In the genomic region with DNA sequence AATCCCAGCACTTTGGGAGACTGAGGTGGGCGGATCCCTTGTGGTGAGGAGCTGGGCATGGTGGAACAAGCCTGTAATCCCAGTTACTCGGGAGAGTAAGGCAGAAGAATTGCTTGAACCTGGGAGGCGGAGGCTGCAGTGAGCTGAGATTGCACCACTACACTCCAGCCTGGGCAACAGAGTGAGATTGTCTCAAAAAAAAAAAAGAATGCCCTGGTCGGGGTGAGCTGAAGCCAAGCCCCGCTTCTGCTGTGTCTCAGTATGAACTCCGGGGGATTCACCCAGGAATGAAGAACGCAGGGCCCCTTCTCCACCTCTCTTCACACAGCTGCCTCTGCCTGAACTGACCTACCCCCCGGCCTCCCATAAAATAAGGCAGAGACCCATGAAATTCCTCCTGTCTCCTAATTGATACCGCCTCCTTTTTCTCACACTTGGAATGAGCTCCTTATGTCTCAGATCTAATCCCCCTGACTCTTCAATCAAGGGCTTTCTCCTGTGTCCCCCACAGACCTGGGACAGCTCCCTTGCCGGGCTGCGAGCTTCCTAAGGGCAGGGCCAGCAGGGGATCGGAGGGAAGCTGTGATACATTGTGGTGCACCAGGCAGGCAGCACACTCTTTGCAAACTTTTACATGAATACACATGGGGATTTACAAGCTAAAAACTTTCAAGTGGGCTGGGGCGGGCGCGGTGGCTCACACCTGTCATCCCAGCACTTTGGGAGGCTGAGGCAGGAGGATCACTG, we compare ENCODE assay signal across 13 cellular contexts. TPM values are rescaled to one million over a fixed set of nuclear protein-coding genes. Genes with fewer than 3 reads are reported as not detected.
DNase-seq lines count a peak whose midpoint lies in the region; ATAC-seq and TF ChIP-seq lines count a peak whose summit lies in the region.
"Had no signal": no experiment of that assay in that cellular context is flagged by ENCODE, and none has a peak within 500 bp of the region (broad histone marks: within the 10 kb centered on the region; RNA-seq: fewer than 3 reads in every experiment).

No MANE protein-coding gene starts in this region.

- peaks cover 19% of the 10 kb centered on the region for H3K4me1 Mint-ChIP-seq in activated CD4-positive, alpha-beta T cell treated with anti-CD3 and anti-CD28 coated beads, Interleukin-2, amount 10 ng/mL, durations not matched to agents 7 days and 5 days

- peaks cover 4% of the 10 kb centered on the region for H3K4me1 ChIP-seq in suprapubic skin
- H3K4me1 ChIP-seq: tibial artery had no signal

- H3K27me3 ChIP-seq in kidney epithelial cell (ENCODE audit: control insufficient read depth, insufficient read depth, low read length) (no peaks in the 10 kb centered on the region), suprapubic skin (no peaks in the 10 kb centered on the region)

- peak overlapping the region; percentile 41 for H3K27ac ChIP-seq in suprapubic skin
- H3K27ac ChIP-seq: dorsolateral prefrontal cortex, tibial artery had no signal

- H3K9me3 ChIP-seq in suprapubic skin = no peaks in the 10 kb centered on the region

- H3K4me3 ChIP-seq in astrocyte of the spinal cord (ENCODE audit: low read depth, low read length) = no peak overlapping the region
- no peak overlapping the region for H3K4me3 ChIP-seq in kidney epithelial cell (ENCODE audit: low read depth, low read length)
- H3K4me3 ChIP-seq in suprapubic skin = no peak overlapping the region
- H3K4me3 ChIP-seq: dorsolateral prefrontal cortex, lung, tibial artery had no signal

- ATAC-seq in HG03280 (IDR thresholded peaks at IDR 0.05; ENCODE audit: unreplicated experiment) = no peak
- no peak for ATAC-seq in GM21619 (IDR thresholded peaks at IDR 0.05; ENCODE audit: unreplicated experiment)
- no peak for ATAC-seq in GM19351 (IDR thresholded peaks at IDR 0.05; ENCODE audit: unreplicated experiment)

- H3K36me3 ChIP-seq in kidney epithelial cell (ENCODE audit: control insufficient read depth, insufficient read depth, low read length) (no peaks in the 10 kb centered on the region), suprapubic skin (no peaks in the 10 kb centered on the region)
- H3K36me3 ChIP-seq: tibial artery had no signal

- in situ Hi-C loops in astrocyte of the spinal cord (cut with HindIII; ENCODE audit: low sequenced_read_pairs) = no loop called here

- no peaks in the 10 kb centered on the region for H3K36me3 Mint-ChIP-seq in activated CD4-positive, alpha-beta T cell treated with anti-CD3 and anti-CD28 coated beads, Interleukin-2, amount 10 ng/mL, durations not matched to agents 7 days and 5 days (ENCODE audit: low read depth)

- POLR2A ChIA-PET in activated CD4-positive, alpha-beta T cell treated with anti-CD3 and anti-CD28 coated beads, Interleukin-2, amount 10 ng/mL, durations not matched to agents 7 days and 5 days (lab: Charles Lee) = no interaction called here

- H3K27ac Mint-ChIP-seq in activated CD4-positive, alpha-beta T cell treated with anti-CD3 and anti-CD28 coated beads, Interleukin-2, amount 10 ng/mL, durations not matched to agents 7 days and 5 days = peak overlapping the region; percentile 73
- H3K27ac Mint-ChIP-seq: activated CD4-positive, alpha-beta memory T cell treated with anti-CD3 and anti-CD28 coated beads, Interleukin-2, amount 10 ng/mL, durations not matched to agents 7 days and 5 days had no signal

- CTCF ChIA-PET in activated CD4-positive, alpha-beta T cell treated with anti-CD3 and anti-CD28 coated beads, Interleukin-2, amount 10 ng/mL, durations not matched to agents 7 days and 5 days (lab: Charles Lee) = interaction anchor here (0.6 to 2.9 kb wide), 4 partner anchors 12 to 1744 kb away, joined by 3 to 8 read pairs (median 3); no protein-coding TSS in a partner anchor

- DNase-seq in activated CD4-positive, alpha-beta T cell treated with anti-CD3 and anti-CD28 coated beads, Interleukin-2, amount 10 ng/mL, durations not matched to agents 7 days and 5 days = no peak
- DNase-seq in activated CD4-positive, alpha-beta T cell treated with anti-CD3 and anti-CD28 coated beads, Interleukin-2, amount 50 U/mL, for 1 hour = no peak
- DNase-seq in astrocyte of the spinal cord (ENCODE audit: low read depth, low spot score) (peak; percentile 5), kidney epithelial cell (ENCODE audit: low read depth) (peak; percentile 29), suprapubic skin (ENCODE audit: low spot score in 2 of 2) (no peak)
- DNase-seq: activated CD4-positive, alpha-beta memory T cell treated with anti-CD3 and anti-CD28 coated beads, Interleukin-2, amount 10 ng/mL, durations not matched to agents 7 days and 5 days; activated naive CD4-positive, alpha-beta T cell treated with Interleukin-2 at 50 U/mL for 16 hours; dorsolateral prefrontal cortex; tibial artery had no signal

- no peak for TF ChIP-seq CTCF in astrocyte of the spinal cord (IDR thresholded peaks at IDR 0.05; ENCODE audit: low read depth, low read length)
- no peak for TF ChIP-seq CTCF in kidney epithelial cell (IDR thresholded peaks at IDR 0.05; ENCODE audit: insufficient read depth, low read length, poor library complexity, severe bottlenecking)
- no peak for TF ChIP-seq CTCF in suprapubic skin (IDR thresholded peaks at IDR 0.05)

- 45% methylated on average over 15 of the region's 15 CpGs for WGBS in suprapubic skin

- H3K4me3 Mint-ChIP-seq in activated CD4-positive, alpha-beta T cell treated with anti-CD3 and anti-CD28 coated beads, Interleukin-2, amount 10 ng/mL, durations not matched to agents 7 days and 5 days = no peak overlapping the region
- H3K4me3 Mint-ChIP-seq: activated CD4-positive, alpha-beta memory T cell treated with anti-CD3 and anti-CD28 coated beads, Interleukin-2, amount 10 ng/mL, durations not matched to agents 7 days and 5 days had no signal

- no peaks in the 10 kb centered on the region for H3K9me3 Mint-ChIP-seq in activated CD4-positive, alpha-beta T cell treated with anti-CD3 and anti-CD28 coated beads, Interleukin-2, amount 10 ng/mL, durations not matched to agents 7 days and 5 days
- H3K9me3 Mint-ChIP-seq: activated CD4-positive, alpha-beta memory T cell treated with anti-CD3 and anti-CD28 coated beads, Interleukin-2, amount 10 ng/mL, durations not matched to agents 7 days and 5 days had no signal

- peaks cover 15% of the 10 kb centered on the region for H3K27me3 Mint-ChIP-seq in activated CD4-positive, alpha-beta T cell treated with anti-CD3 and anti-CD28 coated beads, Interleukin-2, amount 10 ng/mL, durations not matched to agents 7 days and 5 days

- no peak for TF ChIP-seq EP300 in suprapubic skin (IDR thresholded peaks at IDR 0.05)

- TF ChIP-seq POLR2A in suprapubic skin (IDR thresholded peaks at IDR 0.05) = no peak

RNA-seq across cellular contexts. Expression of a gene that starts 0.9 kb away (rescaled TPM):
- 1 to 10 TPM; 1.0 to 1.1 TPM for total RNA-seq in activated CD4-positive, alpha-beta T cell treated with anti-CD3 and anti-CD28 coated beads, Interleukin-2, amount 10 ng/mL, durations not matched to agents 7 days and 5 days
- total RNA-seq in kidney epithelial cell (6.0 and 8.6 TPM in 2 replicates), suprapubic skin (10 to 100 TPM in 1 of 4 donors, 1 to 10 TPM in 3; 3.8 to 30.4 (median 8.6) TPM)

RNA-seq across cellular contexts. Expression of a gene that starts 14.3 kb away (rescaled TPM):
- total RNA-seq in activated CD4-positive, alpha-beta T cell treated with anti-CD3 and anti-CD28 coated beads, Interleukin-2, amount 10 ng/mL, durations not matched to agents 7 days and 5 days = under 1 TPM; 0.32 to 0.60 TPM
- total RNA-seq in kidney epithelial cell (5.4 and 6.4 TPM in 2 replicates), suprapubic skin (under 1 TPM in 2 of 4 donors, not detected in 2; 0.42 to 0.95 TPM)

RNA-seq across cellular contexts. Expression of a gene that starts 37.7 kb away (rescaled TPM):
- total RNA-seq in activated CD4-positive, alpha-beta T cell treated with anti-CD3 and anti-CD28 coated beads, Interleukin-2, amount 10 ng/mL, durations not matched to agents 7 days and 5 days = 10 to 100 TPM; 31.5 to 35.8 TPM
- total RNA-seq in kidney epithelial cell = 17.9 and 26.6 TPM in 2 replicates
- total RNA-seq in suprapubic skin = 100 to 1,000 TPM in 1 of 4 donors, 10 to 100 TPM in 3; 50.4 to 121 (median 74.2) TPM

Comparison
In these comparisons a context has a peak if more than half of its experiments do, and no peak if none do; other contexts are left out.
1. DNase-seq: peak in astrocyte of the spinal cord (single experiment) and kidney epithelial cell (single experiment); none in activated CD4-positive, alpha-beta T cell treated with anti-CD3 and anti-CD28 coated beads, Interleukin-2, amount 10 ng/mL, durations not matched to agents 7 days and 5 days (single experiment), activated CD4-positive, alpha-beta T cell treated with anti-CD3 and anti-CD28 coated beads, Interleukin-2, amount 50 U/mL, for 1 hour (single experiment) and suprapubic skin (0 of 2).